ENCODE assay signal across 1 cellular context in the genomic region with DNA sequence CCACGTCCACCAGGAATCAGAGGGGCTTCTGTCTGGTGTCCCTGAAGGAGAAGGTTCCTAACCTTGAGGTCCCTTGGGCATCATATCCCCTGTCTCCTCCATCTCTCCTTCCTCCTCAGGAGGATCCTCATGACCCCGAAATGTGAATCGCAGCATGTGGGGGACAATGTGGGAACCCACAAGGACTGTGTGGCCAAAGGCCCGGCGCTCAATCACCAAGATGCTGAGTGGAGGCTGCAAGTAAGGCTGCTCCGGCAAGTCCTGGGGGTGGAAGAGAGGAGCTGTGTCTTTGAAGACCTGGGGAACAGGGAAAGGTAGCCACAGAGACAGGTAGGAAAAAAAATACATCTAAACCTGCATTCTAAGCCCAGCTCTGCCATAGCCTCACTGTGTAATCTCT.
TF ChIP-seq lines count a peak whose summit lies in the region.

No MANE protein-coding gene starts in this region.

TF ChIP-seq in IMR-90, 13 proteins besides CTCF, POLR2A, EP300 and RAD21:
- TF ChIP-seq FOS (IDR thresholded peaks at IDR 0.05; ENCODE audit: low read depth, low read length) (no peak), MXI1 (IDR thresholded peaks at IDR 0.05; ENCODE audit: borderline replicate concordance, low read depth, low read length) (no peak), NFE2L2 (IDR thresholded peaks at IDR 0.05; ENCODE audit: low read depth, low read length) (no peak), RFX5 (IDR thresholded peaks at IDR 0.05; ENCODE audit: low read depth, low read length) (no peak), SMC3 (IDR thresholded peaks at IDR 0.05; ENCODE audit: low read depth, low read length) (no peak), MAFK (IDR thresholded peaks at IDR 0.05; ENCODE audit: low read depth, low read length) (no peak), RCOR1 (IDR thresholded peaks at IDR 0.05; ENCODE audit: insufficient replicate concordance, low read length) (no peak), MAZ (IDR thresholded peaks at IDR 0.05; ENCODE audit: borderline replicate concordance, low read depth, low read length) (no peak), BHLHE40 (IDR thresholded peaks at IDR 0.05; ENCODE audit: low read depth, low read length) (no peak), CEBPB (IDR thresholded peaks at IDR 0.05; ENCODE audit: low read depth, low read length) (no peak), CHD1 (IDR thresholded peaks at IDR 0.05; ENCODE audit: low read depth, low read length) (no peak)
- TF ChIP-seq, protein P1, sequence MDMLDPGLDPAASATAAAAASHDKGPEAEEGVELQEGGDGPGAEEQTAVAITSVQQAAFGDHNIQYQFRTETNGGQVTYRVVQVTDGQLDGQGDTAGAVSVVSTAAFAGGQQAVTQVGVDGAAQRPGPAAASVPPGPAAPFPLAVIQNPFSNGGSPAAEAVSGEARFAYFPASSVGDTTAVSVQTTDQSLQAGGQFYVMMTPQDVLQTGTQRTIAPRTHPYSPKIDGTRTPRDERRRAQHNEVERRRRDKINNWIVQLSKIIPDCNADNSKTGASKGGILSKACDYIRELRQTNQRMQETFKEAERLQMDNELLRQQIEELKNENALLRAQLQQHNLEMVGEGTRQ (IDR thresholded peaks at IDR 0.05; ENCODE audit: low read depth, low read length): no peak
- TF ChIP-seq, protein P2, sequence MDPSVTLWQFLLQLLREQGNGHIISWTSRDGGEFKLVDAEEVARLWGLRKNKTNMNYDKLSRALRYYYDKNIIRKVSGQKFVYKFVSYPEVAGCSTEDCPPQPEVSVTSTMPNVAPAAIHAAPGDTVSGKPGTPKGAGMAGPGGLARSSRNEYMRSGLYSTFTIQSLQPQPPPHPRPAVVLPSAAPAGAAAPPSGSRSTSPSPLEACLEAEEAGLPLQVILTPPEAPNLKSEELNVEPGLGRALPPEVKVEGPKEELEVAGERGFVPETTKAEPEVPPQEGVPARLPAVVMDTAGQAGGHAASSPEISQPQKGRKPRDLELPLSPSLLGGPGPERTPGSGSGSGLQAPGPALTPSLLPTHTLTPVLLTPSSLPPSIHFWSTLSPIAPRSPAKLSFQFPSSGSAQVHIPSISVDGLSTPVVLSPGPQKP (IDR thresholded peaks at IDR 0.05; ENCODE audit: borderline replicate concordance, low read depth, low read length): no peak
TF ChIP-seq in IMR-90: peak in this region for 0.
